12 cellular contexts compared by ENCODE assay signal in genomic region chr20:1370548-1371110, GRCh38. TPM values are rescaled to one million over a fixed set of nuclear protein-coding genes. Genes with fewer than 3 reads are reported as not detected.
DNase-seq lines count a peak whose midpoint lies in the region; ATAC-seq and TF ChIP-seq lines count a peak whose summit lies in the region.
"Had no signal": no experiment of that assay in that cellular context is flagged by ENCODE, and none has a peak within 500 bp of the region (broad histone marks: within the 10 kb centered on the region; RNA-seq: fewer than 3 reads in every experiment).

No MANE protein-coding gene starts in this region.

- peak overlapping the region; percentile 67 for H3K27ac ChIP-seq in ACC112 (ENCODE audit: low read depth, low read length)
- peak overlapping the region; percentile 38 for H3K27ac ChIP-seq in epithelial cell of prostate
- peak overlapping the region; percentile 88 for H3K27ac ChIP-seq in neutrophil

- H3K4me3 ChIP-seq in ACC112 (ENCODE audit: low read depth, low read length) (no peak overlapping the region), neutrophil (ENCODE audit: low read depth in 1 of 2, low read length in 1 of 2) (no peak overlapping the region)
- H3K4me3 ChIP-seq: prostate gland had no signal

- H3K36me3 ChIP-seq in ACC112 (ENCODE audit: insufficient read depth, low read length) (peaks cover 17% of the 10 kb centered on the region; the same call in 1 of the 2 replicates), neutrophil (peaks cover 69% of the 10 kb centered on the region)
- H3K36me3 ChIP-seq: prostate gland had no signal

- DNase-seq in LHCN-M2 (ENCODE audit: low read depth) (peak; percentile 71), epithelial cell of prostate (ENCODE audit: low read depth, low spot score) (no peak), NCI-H2029 (lab: John Stamatoyannopoulos, UW) (no peak), SHP77 treated with DMSO at 0.1 percent for 48 hours (lab: John Stamatoyannopoulos, UW) (no peak), NCI-H524 treated with DMSO at 0.1 percent for 48 hours (lab: John Stamatoyannopoulos, UW) (no peak)
- DNase-seq: activated CD4-positive, alpha-beta T cell treated with anti-CD3 and anti-CD28 coated beads, Interleukin-2, amount 10 ng/mL, durations not matched to agents 7 days and 5 days; left colon; NCI-H774 had no signal

- H3K4me1 ChIP-seq in ACC112 (ENCODE audit: control insufficient read depth, insufficient read depth, low read length, unreplicated experiment) (peaks cover 53% of the 10 kb centered on the region), neutrophil (ENCODE audit: control insufficient read depth in 1 of 2, insufficient read depth in 1 of 2, low read depth in 1 of 2, low read length in 1 of 2) (peaks cover 62 to 64% of the 10 kb centered on the region in 2 experiments)

- no peaks in the 10 kb centered on the region for H3K9me3 ChIP-seq in neutrophil
- H3K9me3 ChIP-seq: prostate gland had no signal

- TF ChIP-seq CTCF in neutrophil (IDR thresholded peaks at IDR 0.05), result no peak

- H3K79me2 ChIP-seq in ACC112 (ENCODE audit: control insufficient read depth, insufficient read depth, low read length, unreplicated experiment), result peaks cover 55% of the 10 kb centered on the region

- ATAC-seq in GM19035 (IDR thresholded peaks at IDR 0.05; ENCODE audit: unreplicated experiment), result no peak

- H2AFZ ChIP-seq in ACC112 (ENCODE audit: low read length, unreplicated experiment), result no peak overlapping the region

- H3K27me3 ChIP-seq in ACC112 (ENCODE audit: insufficient read depth, low read length), result no peaks in the 10 kb centered on the region
- H3K27me3 ChIP-seq in neutrophil, result no peaks in the 10 kb centered on the region

RNA-seq across cellular contexts. Expression of gene FKBP1A, which starts 22.2 kb away (rescaled TPM):
- 130 and 131 TPM in 2 replicates for total RNA-seq in LHCN-M2 (2014; rRNA removed)
- 412 TPM for polyA plus RNA-seq in LHCN-M2 (2012)

RNA-seq across cellular contexts. Expression of gene SDCBP2, which starts 41.7 kb away (rescaled TPM):
- total RNA-seq in LHCN-M2 (2014; rRNA removed), result 1.5 and 2.9 TPM in 2 replicates
- 1.1 TPM for polyA plus RNA-seq in LHCN-M2 (2012)

Comparison
In these comparisons a context has a peak if more than half of its experiments do, and no peak if none do; other contexts are left out.
1. H3K27ac ChIP-seq: peak in every context shown above with its lines; median percentile 88 in neutrophil; 67 in ACC112; 38 in epithelial cell of prostate.